In genomic region chr20:61809006-61809770, GRCh38 we compare ENCODE assay signal across 18 cellular contexts.
"Had no signal": no experiment of that assay in that cellular context is flagged by ENCODE, and none has a peak within 500 bp of the region (broad histone marks: within the 10 kb centered on the region; RNA-seq: fewer than 3 reads in every experiment).

No MANE protein-coding gene starts in this region.

- H3K27ac ChIP-seq: epithelial cell of prostate, esophagus muscularis mucosa, gastrocnemius medialis, pancreas, prostate gland, skin epidermis, suprapubic skin, thyroid gland, uterus had no signal

- H3K36me3 ChIP-seq: esophagus muscularis mucosa, gastrocnemius medialis, pancreas, prostate gland, suprapubic skin, thyroid gland, uterus had no signal

- H3K4me3 ChIP-seq: esophagus muscularis mucosa, gastrocnemius medialis, pancreas, prostate gland, skin epidermis, suprapubic skin, thyroid gland, uterus had no signal

- H3K4me1 ChIP-seq: gastrocnemius medialis, pancreas, prostate gland, thyroid gland, uterus had no signal

- H3K9me3 ChIP-seq: esophagus muscularis mucosa, gastrocnemius medialis, pancreas, prostate gland, suprapubic skin, thyroid gland, uterus had no signal

- DNase-seq: effector memory CD8-positive, alpha-beta T cell; gastrocnemius medialis; left colon; natural killer cell; stimulated activated CD4-positive, alpha-beta T cell treated with anti-CD3 and anti-CD28 coated beads, Interleukin-2, amount 100 ng/mL, for 48 hours; stimulated activated naive CD4-positive, alpha-beta T cell treated with Interleukin-2 at 50 U/mL for 16 hours; thyroid gland; uterus had no signal

- H3K36me3 Mint-ChIP-seq: natural killer cell, type B pancreatic cell had no signal

- H3K4me3 Mint-ChIP-seq: dendritic cell treated with granulocyte-macrophage colony-stimulating factor and Interleukin-4, amounts not matched to agents 40 ng/mL and 50 ng/mL, for 4 days; effector memory CD8-positive, alpha-beta T cell; natural killer cell; neural crest cell; type B pancreatic cell had no signal

- H3K4me1 Mint-ChIP-seq: natural killer cell had no signal

- FAIRE-seq: colon, pancreas had no signal

- H3K27ac Mint-ChIP-seq: dendritic cell treated with granulocyte-macrophage colony-stimulating factor and Interleukin-4, amounts not matched to agents 40 ng/mL and 50 ng/mL, for 4 days; effector memory CD8-positive, alpha-beta T cell; natural killer cell; type B pancreatic cell had no signal

- ATAC-seq: effector memory CD8-positive, alpha-beta T cell; gastrocnemius medialis; left colon; natural killer cell; pancreas had no signal

- H3K9me3 Mint-ChIP-seq: dendritic cell treated with granulocyte-macrophage colony-stimulating factor and Interleukin-4, amounts not matched to agents 40 ng/mL and 50 ng/mL, for 4 days; effector memory CD8-positive, alpha-beta T cell; natural killer cell; neural crest cell; type B pancreatic cell had no signal
